Comparison of ENCODE assay signal across 30 cellular contexts in the genomic region with DNA sequence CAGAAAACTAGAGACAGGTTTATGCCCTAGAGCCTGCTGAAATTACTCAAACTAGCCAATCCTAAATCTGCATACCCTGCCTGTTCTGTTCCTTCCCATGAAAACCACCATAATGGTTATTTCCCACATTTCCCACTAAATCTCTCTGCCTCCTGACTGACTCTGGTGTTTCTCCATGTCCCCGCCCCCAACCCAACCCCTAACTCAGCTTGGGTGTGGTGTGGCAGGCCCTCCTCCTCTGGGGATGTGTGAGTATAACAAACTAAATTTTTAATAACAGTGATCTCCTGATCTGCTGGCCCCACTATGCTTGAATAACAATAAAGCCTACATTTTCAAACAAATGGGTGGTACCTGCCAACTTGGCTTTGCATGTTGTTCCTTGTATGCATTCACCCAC. TPM values are rescaled to one million over a fixed set of nuclear protein-coding genes. Genes with fewer than 3 reads are reported as not detected.
"Had no signal": no experiment of that assay in that cellular context is flagged by ENCODE, and none has a peak within 500 bp of the region (broad histone marks: within the 10 kb centered on the region; RNA-seq: fewer than 3 reads in every experiment).

No MANE protein-coding gene starts in this region.

- H3K36me3 ChIP-seq: esophagus squamous epithelium, gastrocnemius medialis, heart right ventricle, left lung, lower lobe of right lung had no signal

- H3K4me1 Mint-ChIP-seq: endodermal cell; mesothelial cell of epicardium; naive B cell; naive thymus-derived CD8-positive, alpha-beta T cell had no signal

- H3K4me3 ChIP-seq: esophagus squamous epithelium, gastrocnemius medialis, heart right ventricle, left lung, lower lobe of right lung, mucosa of descending colon had no signal

- DNase-seq: cortex of kidney; effector CD8-positive, alpha-beta T cell; effector memory CD8-positive, alpha-beta T cell; endodermal cell; erythroblast; esophagus squamous epithelium; foreskin fibroblast; foreskin melanocyte; gastrocnemius medialis; glutamatergic neuron; head of caudate nucleus; heart right ventricle; hippocampal formation; left cardiac atrium; left lung; left ventricle myocardium superior; lower lobe of right lung; mesenchymal stem cell; mucosa of descending colon; naive B cell; naive thymus-derived CD8-positive, alpha-beta T cell had no signal

- H3K36me3 Mint-ChIP-seq: mesothelial cell of epicardium had no signal

- H3K27me3 Mint-ChIP-seq: dendritic cell treated with granulocyte-macrophage colony-stimulating factor and Interleukin-4, amounts not matched to agents 40 ng/mL and 50 ng/mL, for 4 days had no signal

- H3K27ac Mint-ChIP-seq: dendritic cell treated with granulocyte-macrophage colony-stimulating factor and Interleukin-4, amounts not matched to agents 40 ng/mL and 50 ng/mL, for 4 days; effector memory CD8-positive, alpha-beta T cell; endodermal cell; mesothelial cell of epicardium; naive B cell; naive thymus-derived CD8-positive, alpha-beta T cell had no signal

- H3K27me3 ChIP-seq: esophagus squamous epithelium, gastrocnemius medialis, heart right ventricle, left lung had no signal

- H3K4me3 Mint-ChIP-seq: dendritic cell treated with granulocyte-macrophage colony-stimulating factor and Interleukin-4, amounts not matched to agents 40 ng/mL and 50 ng/mL, for 4 days; effector memory CD8-positive, alpha-beta T cell; endodermal cell; mesothelial cell of epicardium; naive B cell; naive thymus-derived CD8-positive, alpha-beta T cell had no signal

- FAIRE-seq: endometrium, islet of Langerhans, keratinocyte had no signal

- ATAC-seq: effector memory CD8-positive, alpha-beta T cell; esophagus mucosa; gastrocnemius medialis; heart right ventricle; left cardiac atrium; left lung; left ventricle myocardium superior; lower lobe of right lung; mucosa of descending colon; naive thymus-derived CD8-positive, alpha-beta T cell had no signal

RNA-seq across cellular contexts. Expression of gene C4orf54, which starts 35.5 kb away (rescaled TPM):
- total RNA-seq: endodermal cell; esophagus mucosa; kidney epithelial cell; lower lobe of right lung; lung microvascular endothelial cell; mesenteric fat pad; naive thymus-derived CD8-positive, alpha-beta T cell had no signal
